In genomic region chr1:158998781-158999161, GRCh38 we compare ENCODE assay signal across 8 cellular contexts. TPM values are rescaled to one million over a fixed set of nuclear protein-coding genes. Genes with fewer than 3 reads are reported as not detected.
DNase-seq lines count a peak whose midpoint lies in the region; ATAC-seq and TF ChIP-seq lines count a peak whose summit lies in the region.

No MANE protein-coding gene starts in this region.

- no peaks in the 10 kb centered on the region for H3F3A ChIP-seq in SU-DHL-6 (ENCODE audit: insufficient read depth)

- H3K79me2 ChIP-seq in SU-DHL-6 (ENCODE audit: insufficient read depth, low read length): no peaks in the 10 kb centered on the region

- intact Hi-C loops in right lobe of liver (cut with DNase I): loop anchor here in 1 of 2 donors (10.0 kb wide), 1 partner anchor 794 kb away; no protein-coding TSS in a partner anchor

- WGBS in right lobe of liver (ENCODE audit: insufficient coverage, low coverage, low lambda C conversion rate, missing lambda C conversion rate): 20% methylated on average over 13 of the region's 13 CpGs

- H3K4me2 ChIP-seq in SU-DHL-6 (ENCODE audit: low read depth, low read length, poor library complexity, severe bottlenecking): peak overlapping the region; percentile 24

- no peak for TF ChIP-seq POLR2A in right lobe of liver (IDR thresholded peaks at IDR 0.05)

- DNase-seq in CD1c-positive myeloid dendritic cell (ENCODE audit: extremely low spot score) (peak; percentile 81), MV-4-11 (lab: John Stamatoyannopoulos, UW) (peak; percentile 68), dermis blood vessel endothelial cell (peak; percentile 74), right lobe of liver (peak in 1 of 3 donors; percentile 42), superior temporal gyrus (ENCODE audit: extremely low spot score) (peak; percentile 97)

- no peak overlapping the region for H3K9ac ChIP-seq in SU-DHL-6 (ENCODE audit: low read length)

- H3K4me3 ChIP-seq in SU-DHL-6 (ENCODE audit: insufficient read depth, low read length, poor library complexity, severe bottlenecking): no peak overlapping the region
- peak overlapping the region; percentile 14 to 39 (median 28) for H3K4me3 ChIP-seq in right lobe of liver

- ATAC-seq in GM18867 (IDR thresholded peaks at IDR 0.05; ENCODE audit: unreplicated experiment) (peak; percentile 32), right lobe of liver (peak; percentile 62 to 80 (median 72)), HG03135 (IDR thresholded peaks at IDR 0.05; ENCODE audit: unreplicated experiment) (no peak)

- H2AFZ ChIP-seq in SU-DHL-6 (ENCODE audit: low read depth, low read length, severe bottlenecking): peak overlapping the region; percentile 57

- H3K27ac ChIP-seq in SU-DHL-6 (ENCODE audit: low read depth, low read length): no peak overlapping the region
- peak overlapping the region; percentile 34 to 65 (median 55) for H3K27ac ChIP-seq in right lobe of liver

- H3K36me3 ChIP-seq in SU-DHL-6 (ENCODE audit: low read length): no peaks in the 10 kb centered on the region
- H3K36me3 ChIP-seq in right lobe of liver: no peaks in the 10 kb centered on the region

- H3K27me3 ChIP-seq in SU-DHL-6 (ENCODE audit: low read length): no peaks in the 10 kb centered on the region
- H3K27me3 ChIP-seq in right lobe of liver: no peaks in the 10 kb centered on the region

- TF ChIP-seq CTCF in SU-DHL-6 (IDR thresholded peaks at IDR 0.05; ENCODE audit: insufficient read depth, low read length, poor library complexity, severe bottlenecking) (peak; percentile 60), right lobe of liver (IDR thresholded peaks at IDR 0.05) (peak; percentile 87 to 92 (median 90))

- no peaks in the 10 kb centered on the region for H4K20me1 ChIP-seq in SU-DHL-6 (ENCODE audit: low read depth, low read length)

- no peaks in the 10 kb centered on the region for H3K9me2 ChIP-seq in SU-DHL-6 (replicated peaks; ENCODE audit: insufficient read depth, low read length)

- peaks cover 0 to 14% (median 0%) of the 10 kb centered on the region in 4 donors for H3K4me1 ChIP-seq in right lobe of liver

- H3K9me3 ChIP-seq in SU-DHL-6 (ENCODE audit: insufficient read depth, low read length) (no peaks in the 10 kb centered on the region), right lobe of liver (no peaks in the 10 kb centered on the region)

RNA-seq across cellular contexts. Expression of gene IFI16, which starts 10.9 kb away (rescaled TPM):
- 101 and 103 TPM in 2 replicates for total RNA-seq in dermis blood vessel endothelial cell
- total RNA-seq in right lobe of liver: 10 to 100 TPM in 2 of 6 experiments, 1 to 10 TPM in 4; 3.3 to 20.3 (median 9.1) TPM
